Comparison of ENCODE assay signal across 23 cellular contexts in genomic region chr2:143181494-143181893, GRCh38. TPM values are rescaled to one million over a fixed set of nuclear protein-coding genes. Genes with fewer than 3 reads are reported as not detected.
"Had no signal": no experiment of that assay in that cellular context is flagged by ENCODE, and none has a peak within 500 bp of the region (broad histone marks: within the 10 kb centered on the region; RNA-seq: fewer than 3 reads in every experiment).

No MANE protein-coding gene starts in this region.

- H3K36me3 ChIP-seq: colonic mucosa, esophagus squamous epithelium, gastrocnemius medialis, thyroid gland, upper lobe of right lung had no signal

- H3K27me3 ChIP-seq: colonic mucosa, dorsolateral prefrontal cortex, esophagus squamous epithelium, gastrocnemius medialis, thyroid gland, upper lobe of right lung had no signal

- H3K4me3 Mint-ChIP-seq: activated CD4-positive, alpha-beta memory T cell treated with anti-CD3 and anti-CD28 coated beads for 36 hours; activated CD4-positive, alpha-beta T cell treated with anti-CD3 and anti-CD28 coated beads for 36 hours; mesothelial cell of epicardium; nephron progenitor cell; stimulated activated naive CD8-positive, alpha-beta T cell treated with anti-CD3 and anti-CD28 coated beads, Interleukin-15, Interleukin-2, amounts not matched to agents 100 ng/mL and 50 ng/mL, for 24 hours; WTC11 had no signal

- H3K4me1 ChIP-seq: colonic mucosa, esophagus squamous epithelium, gastrocnemius medialis, parathyroid adenoma, thyroid gland, upper lobe of right lung had no signal

- H3K9ac ChIP-seq: parathyroid adenoma had no signal

- H3K4me3 ChIP-seq: colonic mucosa, dorsolateral prefrontal cortex, esophagus squamous epithelium, gastrocnemius medialis, thyroid gland, upper lobe of right lung had no signal

- H2AFZ ChIP-seq: parathyroid adenoma had no signal

- H3K27ac Mint-ChIP-seq: activated CD4-positive, alpha-beta memory T cell treated with anti-CD3 and anti-CD28 coated beads for 36 hours; mesothelial cell of epicardium; nephron progenitor cell; stimulated activated naive CD8-positive, alpha-beta T cell treated with anti-CD3 and anti-CD28 coated beads, Interleukin-15, Interleukin-2, amounts not matched to agents 100 ng/mL and 50 ng/mL, for 24 hours; WTC11 had no signal

- H3K79me2 ChIP-seq: parathyroid adenoma had no signal

- H3K9me3 ChIP-seq: colonic mucosa, gastrocnemius medialis, thyroid gland, upper lobe of right lung had no signal

- DNase-seq: activated CD4-positive, alpha-beta memory T cell treated with anti-CD3 and anti-CD28 coated beads for 36 hours; activated CD4-positive, alpha-beta T cell treated with anti-CD3 and anti-CD28 coated beads for 36 hours; colonic mucosa; dorsolateral prefrontal cortex; esophagus squamous epithelium; gastrocnemius medialis; hippocampal formation; left ventricle myocardium superior; mammary epithelial cell; nephron progenitor cell; nucleus accumbens; right cardiac atrium; stimulated activated CD4-positive, alpha-beta T cell treated with anti-CD3 and anti-CD28 coated beads, Interleukin-4, amount 100 ng/mL, for 24 hours; substantia nigra; T1000; thyroid gland; upper lobe of right lung had no signal

- ATAC-seq: activated CD4-positive, alpha-beta T cell treated with anti-CD3 and anti-CD28 coated beads for 36 hours; gastrocnemius medialis; left ventricle myocardium superior; right cardiac atrium; upper lobe of right lung; WTC11 had no signal

- H3K27ac ChIP-seq: colonic mucosa, dorsolateral prefrontal cortex, esophagus squamous epithelium, gastrocnemius medialis, parathyroid adenoma, thyroid gland, upper lobe of right lung had no signal

- H3K27me3 Mint-ChIP-seq: activated CD4-positive, alpha-beta memory T cell treated with anti-CD3 and anti-CD28 coated beads for 36 hours; activated CD4-positive, alpha-beta T cell treated with anti-CD3 and anti-CD28 coated beads for 36 hours; stimulated activated naive CD8-positive, alpha-beta T cell treated with anti-CD3 and anti-CD28 coated beads, Interleukin-15, Interleukin-2, amounts not matched to agents 100 ng/mL and 50 ng/mL, for 24 hours had no signal

RNA-seq across cellular contexts. Expression of gene ARHGAP15, which starts 52.3 kb away (rescaled TPM):
- total RNA-seq: astrocyte, mammary epithelial cell, pulmonary artery endothelial cell had no signal
- polyA plus RNA-seq: mammary epithelial cell had no signal
